15 cellular contexts compared by ENCODE assay signal in genomic region chr16:75485230-75486013, GRCh38. TPM values are rescaled to one million over a fixed set of nuclear protein-coding genes. Genes with fewer than 3 reads are reported as not detected.
A peak's percentile ranks its signal among the peaks of the same experiment; 100 is the strongest.
DNase-seq lines count a peak whose midpoint lies in the region; ATAC-seq and TF ChIP-seq lines count a peak whose summit lies in the region.
"Had no signal": no experiment of that assay in that cellular context is flagged by ENCODE, and none has a peak within 500 bp of the region (broad histone marks: within the 10 kb centered on the region; RNA-seq: fewer than 3 reads in every experiment).

No MANE protein-coding gene starts in this region.

- H3K36me3 ChIP-seq in IMR-90 (ENCODE audit: control insufficient read depth, insufficient read depth, low read length): no peaks in the 10 kb centered on the region
- H3K36me3 ChIP-seq in trophoblast cell (ENCODE audit: control insufficient read depth in 1 of 2, insufficient read depth in 2 of 2, low read length in 2 of 2): no peaks in the 10 kb centered on the region
- H3K36me3 ChIP-seq: pancreas had no signal

- no peak for TF ChIP-seq RAD21 in IMR-90 (IDR thresholded peaks at IDR 0.05; ENCODE audit: low read length)

- WGBS in IMR-90 (ENCODE audit: extremely low coverage in 2 of 2, insufficient read length in 1 of 2), 2 experiments: 75% methylated on average over 4 of the region's 7 CpGs; no CpG with 5 or more reads in 1 of the 2 experiments
- WGBS in trophoblast cell (ENCODE audit: extremely low coverage, insufficient coverage, insufficient read length): 100% methylated on average over 1 of the region's 7 CpGs

- no peak overlapping the region for H2BK20ac ChIP-seq in IMR-90 (ENCODE audit: low read depth, low read length)

- H3K27ac Mint-ChIP-seq in mesothelial cell of epicardium: peak overlapping the region; percentile 35
- H3K27ac Mint-ChIP-seq: activated T-helper 2 cell treated with anti-CD3 and anti-CD28 coated beads, Interferon-gamma antibody, Interleukin-2, Interleukin-4, amounts not matched to agents 10 μg/mL and 5 μg/mL and 100 μg/mL, durations not matched to agents 14 hours and 24 hours and 36 hours had no signal

- H3K27ac ChIP-seq in IMR-90 (ENCODE audit: insufficient read depth, low read length) (no peak overlapping the region), trophoblast cell (ENCODE audit: low read depth, low read length) (no peak overlapping the region)
- H3K27ac ChIP-seq: pancreas had no signal

- no peak overlapping the region for H2BK5ac ChIP-seq in IMR-90 (ENCODE audit: low read depth, low read length, poor library complexity, severe bottlenecking)
- H2BK5ac ChIP-seq in trophoblast cell (ENCODE audit: low read depth, low read length, poor library complexity): no peak overlapping the region

- H2AFZ ChIP-seq in IMR-90 (replicated peaks; ENCODE audit: low read length, poor library complexity): no peak overlapping the region
- H2AFZ ChIP-seq in trophoblast cell (ENCODE audit: insufficient read depth, low read length, poor library complexity): no peak overlapping the region

- H3K9me3 Mint-ChIP-seq in mesothelial cell of epicardium: no peaks in the 10 kb centered on the region
- H3K9me3 Mint-ChIP-seq: activated T-helper 2 cell treated with anti-CD3 and anti-CD28 coated beads, Interferon-gamma antibody, Interleukin-2, Interleukin-4, amounts not matched to agents 10 μg/mL and 5 μg/mL and 100 μg/mL, durations not matched to agents 14 hours and 24 hours and 36 hours had no signal

- CTCF ChIA-PET in IMR-90 (lab: Yijun Ruan, JAX): no interaction called here

- peak; percentile 54 for ATAC-seq in GM18502 (IDR thresholded peaks at IDR 0.05; ENCODE audit: poor library complexity, unreplicated experiment)
- peak; percentile 51 for ATAC-seq in GM21737 (IDR thresholded peaks at IDR 0.05; ENCODE audit: unreplicated experiment)
- ATAC-seq in IMR-90 (ENCODE audit: low read depth): no peak

- no peak for DNase-seq in IMR-90
- DNase-seq in mesothelial cell of epicardium (ENCODE audit: low spot score in 2 of 2, unreplicated experiment in 2 of 2): no peak
- DNase-seq in pons (ENCODE audit: low spot score): no peak
- no peak for DNase-seq in DMS53 treated with DMSO at 0.1 percent for 48 hours (lab: John Stamatoyannopoulos, UW; ENCODE audit: unreplicated experiment)
- no peak for DNase-seq in trophoblast cell
- no peak for DNase-seq in NCI-H510A (lab: John Stamatoyannopoulos, UW)
- DNase-seq: AML-193, MV-4-11 had no signal

- H3K23ac ChIP-seq in IMR-90 (ENCODE audit: low read depth, low read length) (no peak overlapping the region), trophoblast cell (ENCODE audit: low read length) (no peak overlapping the region)

- no peak overlapping the region for H3K4me3 Mint-ChIP-seq in mesothelial cell of epicardium

- no peaks in the 10 kb centered on the region for H3K79me2 ChIP-seq in trophoblast cell (ENCODE audit: control insufficient read depth, insufficient read depth, low read length, poor library complexity)

- POLR2A ChIA-PET in IMR-90 (lab: Charles Lee; ENCODE audit: unreplicated experiment): no interaction called here

- dilution Hi-C loops in IMR-90 (cut with HindIII; ENCODE audit: low sequenced_read_pairs, unreplicated experiment): no loop called here

- H3K9ac ChIP-seq in IMR-90 (ENCODE audit: low read depth, low read length) (no peak overlapping the region), trophoblast cell (ENCODE audit: low read length) (no peak overlapping the region)

- H2BK12ac ChIP-seq in trophoblast cell (ENCODE audit: low read length): no peak overlapping the region

- no peak overlapping the region for H3K4me2 ChIP-seq in IMR-90 (ENCODE audit: low read depth, low read length)
- H3K4me2 ChIP-seq in trophoblast cell (ENCODE audit: low read length): no peak overlapping the region

- H3K27me3 Mint-ChIP-seq in mesothelial cell of epicardium (ENCODE audit: low read depth): no peaks in the 10 kb centered on the region

- H3K14ac ChIP-seq in IMR-90 (replicated peaks; ENCODE audit: low read depth, low read length): no peak overlapping the region
- H3K14ac ChIP-seq in trophoblast cell (ENCODE audit: low read length): no peak overlapping the region

- H3K56ac ChIP-seq in IMR-90 (ENCODE audit: extremely low read depth, insufficient read depth, low read length): no peak overlapping the region

- no peaks in the 10 kb centered on the region for H3K36me3 Mint-ChIP-seq in mesothelial cell of epicardium

- H3K9me1 ChIP-seq in IMR-90 (ENCODE audit: insufficient read depth, low read length): no peaks in the 10 kb centered on the region

- H4K8ac ChIP-seq in IMR-90 (ENCODE audit: low read depth in 2 of 2, low read length in 2 of 2): no peak overlapping the region
- no peak overlapping the region for H4K8ac ChIP-seq in trophoblast cell (ENCODE audit: low read depth, low read length)

- H2AK9ac ChIP-seq in IMR-90 (replicated peaks; ENCODE audit: low read depth, low read length, poor library complexity): peak overlapping the region; percentile 15

- H3K4me1 Mint-ChIP-seq in mesothelial cell of epicardium: peaks cover 19% of the 10 kb centered on the region

- no peak overlapping the region for H4K5ac ChIP-seq in IMR-90 (ENCODE audit: low read depth, low read length)

- H3K18ac ChIP-seq in IMR-90 (ENCODE audit: low read depth, low read length) (no peak overlapping the region), trophoblast cell (ENCODE audit: low read length) (no peak overlapping the region)

- H4K12ac ChIP-seq in trophoblast cell (ENCODE audit: low read depth, low read length): no peak overlapping the region

- in situ Hi-C loops in IMR-90 (cut with MboI; ENCODE audit: low sequenced_read_pairs): no loop called here

- no peak overlapping the region for H3K4me3 ChIP-seq in IMR-90 (ENCODE audit: insufficient read depth, low read depth, low read length)
- no peak overlapping the region for H3K4me3 ChIP-seq in trophoblast cell (ENCODE audit: low read depth, low read length)
- H3K4me3 ChIP-seq: pancreas had no signal

- no peak for TF ChIP-seq POLR2A in IMR-90 (IDR thresholded peaks at IDR 0.05; ENCODE audit: low read depth, low read length)

- BruUV-seq in IMR-90 (replicated peaks; lab: Mats Ljungman, UMichigan): no TSS peak

- H2AK5ac ChIP-seq in IMR-90 (ENCODE audit: low read depth, low read length) (no peak overlapping the region), trophoblast cell (ENCODE audit: low read length) (no peak overlapping the region)

- H3K9me3 ChIP-seq in IMR-90 (ENCODE audit: control insufficient read depth, insufficient read depth, low read length) (no peaks in the 10 kb centered on the region), trophoblast cell (ENCODE audit: insufficient read depth, low read depth, low read length) (no peaks in the 10 kb centered on the region)
- H3K9me3 ChIP-seq: pancreas had no signal

- no peak overlapping the region for H2BK15ac ChIP-seq in IMR-90 (ENCODE audit: low read depth, low read length)

- no peaks in the 10 kb centered on the region for H3K4me1 ChIP-seq in IMR-90 (ENCODE audit: control insufficient read depth, insufficient read depth, low read length)
- no peaks in the 10 kb centered on the region for H3K4me1 ChIP-seq in trophoblast cell (ENCODE audit: control insufficient read depth in 1 of 2, insufficient read depth in 2 of 2, low read length in 2 of 2)
- H3K4me1 ChIP-seq: pancreas had no signal

- TF ChIP-seq CTCF in IMR-90 (conservative IDR thresholded peaks at IDR 0.05; ENCODE audit: low read depth, low read length): no peak
- TF ChIP-seq CTCF in mesothelial cell of epicardium (IDR thresholded peaks at IDR 0.05; ENCODE audit: unreplicated experiment): no peak

- no peaks in the 10 kb centered on the region for H4K20me1 ChIP-seq in IMR-90 (ENCODE audit: insufficient read depth, low read length)

- H3K27me3 ChIP-seq in IMR-90 (ENCODE audit: control insufficient read depth, insufficient read depth, low read length) (peaks cover 15% of the 10 kb centered on the region), trophoblast cell (ENCODE audit: insufficient read depth, low read length) (no peaks in the 10 kb centered on the region)
- H3K27me3 ChIP-seq: pancreas had no signal

- H3K4ac ChIP-seq in IMR-90 (ENCODE audit: low read depth, low read length): no peak overlapping the region
- no peak overlapping the region for H3K4ac ChIP-seq in trophoblast cell (ENCODE audit: low read depth, low read length)

- H2BK120ac ChIP-seq in IMR-90 (ENCODE audit: low read depth, low read length) (no peak overlapping the region), trophoblast cell (ENCODE audit: insufficient read depth, low read length, poor library complexity) (no peak overlapping the region)

- H3K79me1 ChIP-seq in IMR-90 (ENCODE audit: low read depth in 1 of 2, low read length in 2 of 2) (no peaks in the 10 kb centered on the region), trophoblast cell (ENCODE audit: low read length) (no peaks in the 10 kb centered on the region)

- H4K91ac ChIP-seq in IMR-90 (ENCODE audit: insufficient read depth, low read depth, low read length) (no peak overlapping the region), trophoblast cell (ENCODE audit: low read depth, low read length) (no peak overlapping the region)

- intact Hi-C loops in IMR-90 (cut with micrococcal nuclease): no loop called here

TF ChIP-seq in IMR-90, 13 proteins besides CTCF, POLR2A, EP300 and RAD21 (continues in another document):
- no peak for TF ChIP-seq CHD1 (IDR thresholded peaks at IDR 0.05; ENCODE audit: low read depth, low read length)

RNA-seq across cellular contexts. Expression of gene CHST6, which starts 9.8 kb away (rescaled TPM):
- total RNA-seq in IMR-90 (2012; rRNA removed): under 0.01 TPM in 2 replicates
- polyA plus RNA-seq in IMR-90 (2012; rRNA removed): 0.12 and 0.19 TPM in 2 replicates
- polyA plus RNA-seq in IMR-90 (2012; cell fraction: cytosol; rRNA removed): 0.09 and 0.18 TPM in 2 replicates
- polyA plus RNA-seq in IMR-90 (2012; cell fraction: nucleus; rRNA removed; ENCODE audit: low replicate concordance): 0.11 and 0.34 TPM in 2 replicates
- 1.9 to 2.4 TPM (median 2.1 TPM) in 3 replicates for total RNA-seq in mesothelial cell of epicardium
- polyA plus RNA-seq in trophoblast cell (2013): 0.61 and 0.66 TPM in 2 replicates
- total RNA-seq: activated T-helper 2 cell treated with anti-CD3 and anti-CD28 coated beads, Interferon-gamma antibody, Interleukin-2, Interleukin-4, amounts not matched to agents 10 μg/mL and 5 μg/mL and 100 μg/mL, durations not matched to agents 14 hours and 24 hours and 36 hours; mononuclear cell; T-helper 2 cell treated with Interferon-gamma antibody and Interleukin-4, amounts not matched to agents 100 ng/mL and 5 ng/mL, for 36 hours had no signal

RNA-seq across cellular contexts. Expression of gene TMEM170A, which starts 20.9 kb away (rescaled TPM):
- 10.9 and 16.7 TPM in 2 replicates for total RNA-seq in IMR-90 (2012; rRNA removed)
- polyA plus RNA-seq in IMR-90 (2012; rRNA removed): 6.1 and 7.3 TPM in 2 replicates
- polyA plus RNA-seq in IMR-90 (2012; cell fraction: cytosol; rRNA removed): 3.5 and 4.3 TPM in 2 replicates
- 5.3 and 10.1 TPM in 2 replicates for polyA plus RNA-seq in IMR-90 (2012; cell fraction: nucleus; rRNA removed; ENCODE audit: low replicate concordance)
- total RNA-seq in mesothelial cell of epicardium: 37.1 to 40.2 TPM (median 38.4 TPM) in 3 replicates
- 18.0 and 18.2 TPM in 2 replicates for polyA plus RNA-seq in trophoblast cell (2013)

RNA-seq across cellular contexts. Expression of gene CHST5, which starts 50.5 kb away (rescaled TPM):
- total RNA-seq in IMR-90 (2012; rRNA removed) (not detected in 2 replicates), mesothelial cell of epicardium (0.40 to 0.50 TPM (median 0.49 TPM) in 3 replicates)
- polyA plus RNA-seq in IMR-90 (2012; rRNA removed): not detected in 2 replicates
- not detected in 2 replicates for polyA plus RNA-seq in IMR-90 (2012; cell fraction: cytosol; rRNA removed)
- polyA plus RNA-seq in IMR-90 (2012; cell fraction: nucleus; rRNA removed; ENCODE audit: low replicate concordance): 0.15 and 0.33 TPM in 2 replicates
- 0.06 and 0.07 TPM in 2 replicates for polyA plus RNA-seq in trophoblast cell (2013)
- total RNA-seq: activated T-helper 2 cell treated with anti-CD3 and anti-CD28 coated beads, Interferon-gamma antibody, Interleukin-2, Interleukin-4, amounts not matched to agents 10 μg/mL and 5 μg/mL and 100 μg/mL, durations not matched to agents 14 hours and 24 hours and 36 hours; fibroblast of villous mesenchyme; T-helper 2 cell treated with Interferon-gamma antibody and Interleukin-4, amounts not matched to agents 100 ng/mL and 5 ng/mL, for 36 hours had no signal

RNA-seq across cellular contexts. Expression of gene CFDP1, which starts 52.1 kb away (rescaled TPM):
- total RNA-seq in IMR-90 (2012; rRNA removed) (15.6 and 32.5 TPM in 2 replicates), mesothelial cell of epicardium (86.7 to 89.1 TPM (median 87.0 TPM) in 3 replicates)
- polyA plus RNA-seq in IMR-90 (2012; rRNA removed): 36.2 and 38.7 TPM in 2 replicates
- polyA plus RNA-seq in IMR-90 (2012; cell fraction: cytosol; rRNA removed): 5.4 and 8.9 TPM in 2 replicates
- 1.8 and 16.7 TPM in 2 replicates for polyA plus RNA-seq in IMR-90 (2012; cell fraction: nucleus; rRNA removed; ENCODE audit: low replicate concordance)
- polyA plus RNA-seq in trophoblast cell (2013): 103 and 111 TPM in 2 replicates
